Comparison of ENCODE assay signal across 14 cellular contexts in the genomic region with DNA sequence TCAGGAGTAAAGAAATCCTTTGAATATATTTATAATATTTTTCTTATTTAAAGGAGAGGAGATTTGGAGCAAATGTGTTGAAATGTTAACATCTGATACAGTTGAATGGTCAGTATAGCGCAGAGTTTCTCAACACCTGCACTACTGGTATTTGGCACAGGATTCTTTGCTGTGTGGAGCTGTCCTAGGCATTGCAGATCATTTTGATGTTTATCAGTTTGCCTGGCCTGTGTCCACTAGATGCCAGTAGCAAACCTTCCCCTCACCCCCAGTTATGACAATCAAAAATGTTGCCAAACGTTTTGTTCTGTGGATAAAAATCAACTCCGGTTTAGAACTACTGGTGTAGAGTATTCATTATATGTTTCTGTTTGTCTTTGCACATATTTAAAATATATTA.
A peak's percentile ranks its signal among the peaks of the same experiment; 100 is the strongest.
DNase-seq lines count a peak whose midpoint lies in the region; ATAC-seq, FAIRE-seq and TF ChIP-seq lines count a peak whose summit lies in the region.
"Had no signal": no experiment of that assay in that cellular context is flagged by ENCODE, and none has a peak within 500 bp of the region (broad histone marks: within the 10 kb centered on the region; RNA-seq: fewer than 3 reads in every experiment).

No MANE protein-coding gene starts in this region.

- H3K36me3 ChIP-seq in thyroid gland (no peaks in the 10 kb centered on the region), small intestine (ENCODE audit: control insufficient read depth in 2 of 2, insufficient read depth in 2 of 2, low read length in 2 of 2) (no peaks in the 10 kb centered on the region), left lung (no peaks in the 10 kb centered on the region)
- H3K36me3 ChIP-seq: left ventricle myocardium inferior, tibial nerve had no signal

- FAIRE-seq in small intestine (lab: Jason Lieb, UNC) = no peak

- intact Hi-C loops in thyroid gland (cut with DNase I) = no loop called here
- intact Hi-C loops in left lung (cut with DNase I) = no loop called here

- H3K27me3 ChIP-seq in thyroid gland (no peaks in the 10 kb centered on the region), small intestine (ENCODE audit: control insufficient read depth in 2 of 2, insufficient read depth in 2 of 2, low read length in 2 of 2) (no peaks in the 10 kb centered on the region), left lung (no peaks in the 10 kb centered on the region)
- H3K27me3 ChIP-seq: tibial nerve had no signal

- H3K9me3 ChIP-seq in thyroid gland = no peaks in the 10 kb centered on the region
- H3K9me3 ChIP-seq in small intestine (ENCODE audit: control insufficient read depth, low read depth) = no peaks in the 10 kb centered on the region
- no peaks in the 10 kb centered on the region for H3K9me3 ChIP-seq in left lung
- H3K9me3 ChIP-seq: left ventricle myocardium inferior, tibial nerve had no signal

- no peaks in the 10 kb centered on the region for H3K4me1 ChIP-seq in thyroid gland
- no peaks in the 10 kb centered on the region for H3K4me1 ChIP-seq in small intestine (ENCODE audit: control insufficient read depth in 2 of 2, insufficient read depth in 1 of 2, low read depth in 1 of 2, low read length in 1 of 2)
- no peaks in the 10 kb centered on the region for H3K4me1 ChIP-seq in left lung
- H3K4me1 ChIP-seq: left ventricle myocardium inferior, tibial nerve had no signal

- 22 to 33% methylated on average over 3 of the region's 3 CpGs for WGBS in thyroid gland, 2 donors
- WGBS in small intestine, 3 donors = 61 to 71% (median 64%) methylated on average over 3 of the region's 3 CpGs

- no peak for ATAC-seq in left lung

- H3K4me3 ChIP-seq in thyroid gland (replicated peaks in 1 of 3) = no peak overlapping the region
- no peak overlapping the region for H3K4me3 ChIP-seq in small intestine (ENCODE audit: low read depth in 1 of 2, low read length in 2 of 2)
- H3K4me3 ChIP-seq in left lung = no peak overlapping the region
- H3K4me3 ChIP-seq: left ventricle myocardium inferior, tibial nerve had no signal

- DNase-seq in NCI-H2171 treated with DMSO at 0.1 percent for 48 hours (lab: John Stamatoyannopoulos, UW) (peak; percentile 3), NCI-H2171 (lab: John Stamatoyannopoulos, UW) (no peak), NCI-H69 (lab: John Stamatoyannopoulos, UW) (peak; percentile 37), dermis blood vessel endothelial cell (peak; percentile 25), thyroid gland (peak; percentile 15 to 24), small intestine (no peak), left lung (no peak)
- no peak for DNase-seq in activated T-cell treated with anti-CD3 and anti-CD28 coated beads, Interleukin-2, amount 50 U/mL, for 1 hour
- DNase-seq: activated CD4-positive, alpha-beta memory T cell treated with anti-CD3 and anti-CD28 coated beads for 36 hours; activated naive CD4-positive, alpha-beta T cell treated with Interleukin-2 at 50 U/mL for 16 hours; left ventricle myocardium inferior; nephron progenitor cell; NK-92 treated with Interleukin-12 subunit alpha and Interleukin-12 subunit beta, amount 100 ng/mL, for 24 hours had no signal

- TF ChIP-seq CTCF in thyroid gland (IDR thresholded peaks at IDR 0.05) (peak in 4 of 6 experiments; percentile 20 to 27 (median 20)), left lung (IDR thresholded peaks at IDR 0.05) (no peak)

- TF ChIP-seq POLR2A in thyroid gland (IDR thresholded peaks at IDR 0.05) = no peak

- no peak overlapping the region for H3K27ac ChIP-seq in thyroid gland
- H3K27ac ChIP-seq in small intestine (ENCODE audit: low read depth in 1 of 2, low read length in 1 of 2) = no peak overlapping the region
- H3K27ac ChIP-seq in left lung = no peak overlapping the region
- H3K27ac ChIP-seq: left ventricle myocardium inferior, tibial nerve had no signal

Comparison
In these comparisons a context has a peak if more than half of its experiments do, and no peak if none do; other contexts are left out.
1. DNase-seq: peak in NCI-H2171 treated with DMSO at 0.1 percent for 48 hours (single experiment), NCI-H69 (single experiment), dermis blood vessel endothelial cell (single experiment) and thyroid gland (2 of 2); none in NCI-H2171 (single experiment), small intestine (single experiment), left lung (0 of 2) and activated T-cell treated with anti-CD3 and anti-CD28 coated beads, Interleukin-2, amount 50 U/mL, for 1 hour (single experiment).
2. CTCF ChIP-seq: peak in thyroid gland (4 of 6); none in left lung (0 of 2).